In genomic region chr10:79137404-79137803, GRCh38 we compare ENCODE assay signal across 1 cellular context.
TF ChIP-seq lines count a peak whose summit lies in the region.

No MANE protein-coding gene starts in this region.

TF ChIP-seq in A549, 52 proteins besides CTCF, POLR2A, EP300 and RAD21 (continued from another document):
- TF ChIP-seq HES2 (IDR thresholded peaks at IDR 0.05) = no peak
